In the genomic region with DNA sequence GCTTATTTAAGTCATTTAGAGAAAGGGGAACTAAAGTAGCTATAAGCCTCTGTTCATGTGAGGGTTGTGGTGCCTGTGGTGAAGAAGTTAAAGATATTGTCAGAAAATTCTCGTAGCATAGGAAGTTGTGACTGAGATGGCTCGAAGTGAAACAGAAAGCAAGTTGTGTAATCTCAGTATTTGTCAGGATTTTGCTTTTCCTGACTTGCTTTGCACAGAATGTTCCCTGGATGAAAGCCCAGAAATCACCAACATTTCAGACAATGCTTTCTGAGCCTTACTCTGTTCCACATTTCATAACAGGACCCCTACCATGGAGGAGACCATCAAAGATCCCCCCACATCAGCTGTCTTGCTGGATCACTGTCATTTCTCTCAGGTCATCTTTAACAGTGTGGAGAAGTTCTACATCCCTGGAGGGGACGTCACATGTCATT, we compare ENCODE assay signal across 10 cellular contexts. TPM values are rescaled to one million over a fixed set of nuclear protein-coding genes. Genes with fewer than 3 reads are reported as not detected.
DNase-seq lines count a peak whose midpoint lies in the region; ATAC-seq and TF ChIP-seq lines count a peak whose summit lies in the region.
"Had no signal": no experiment of that assay in that cellular context is flagged by ENCODE, and none has a peak within 500 bp of the region (broad histone marks: within the 10 kb centered on the region; RNA-seq: fewer than 3 reads in every experiment).

No MANE protein-coding gene starts in this region.

- no peaks in the 10 kb centered on the region for H3F3A ChIP-seq in neural progenitor cell (ENCODE audit: low read depth)

- no peaks in the 10 kb centered on the region for H3K27me3 ChIP-seq in neural progenitor cell

- DNase-seq in Ammon's horn (ENCODE audit: low spot score): peak; percentile 77
- peak; percentile 32 for DNase-seq in GM19238 (ENCODE audit: insufficient read length, low spot score)
- DNase-seq in fibroblast of the aortic adventitia (ENCODE audit: low read depth): peak; percentile 82
- peak; percentile 27 for DNase-seq in pulmonary artery endothelial cell (ENCODE audit: low read depth, low spot score)
- DNase-seq in OCI-M2 (lab: John Stamatoyannopoulos, UW; ENCODE audit: unreplicated experiment): no peak
- no peak for DNase-seq in neural progenitor cell (ENCODE audit: low spot score)

- no peak overlapping the region for H3K9ac ChIP-seq in neural progenitor cell

- H3K27ac Mint-ChIP-seq in neural progenitor cell: no peak overlapping the region

- peaks cover 8% of the 10 kb centered on the region for H3K36me3 Mint-ChIP-seq in neural progenitor cell

- H3K4me1 Mint-ChIP-seq in neural progenitor cell: peaks cover 9% of the 10 kb centered on the region

- no peaks in the 10 kb centered on the region for H3K27me3 Mint-ChIP-seq in neural progenitor cell (ENCODE audit: insufficient read depth, low read depth)

- peak overlapping the region; percentile 56 for H3K4me3 ChIP-seq in fibroblast of the aortic adventitia (ENCODE audit: low read depth, low read length)
- H3K4me3 ChIP-seq in neural progenitor cell: no peak overlapping the region

- H3K9me3 Mint-ChIP-seq in neural progenitor cell: no peaks in the 10 kb centered on the region

- peak; percentile 85 for ATAC-seq in HG03342 (IDR thresholded peaks at IDR 0.05; ENCODE audit: unreplicated experiment)

- no peaks in the 10 kb centered on the region for H3K79me2 ChIP-seq in neural progenitor cell (ENCODE audit: low read depth)

- H3K4me3 Mint-ChIP-seq in neural progenitor cell: no peak overlapping the region

- H2AFZ ChIP-seq in neural progenitor cell (replicated peaks): no peak overlapping the region

- H3K4me2 ChIP-seq in neural progenitor cell: no peak overlapping the region

- no peaks in the 10 kb centered on the region for H4K20me1 ChIP-seq in neural progenitor cell (ENCODE audit: low read depth)

- no peaks in the 10 kb centered on the region for H3K9me3 ChIP-seq in neural progenitor cell (ENCODE audit: low read depth)

- H3K4me1 ChIP-seq in neural progenitor cell: peaks cover 12% of the 10 kb centered on the region

- H3K36me3 ChIP-seq in neural progenitor cell: no peaks in the 10 kb centered on the region

- H3K27ac ChIP-seq in VCaP (peak overlapping the region; percentile 59), neural progenitor cell (no peak overlapping the region)
- H3K27ac ChIP-seq: HL-60 had no signal

- TF ChIP-seq CTCF in VCaP (conservative IDR thresholded peaks at IDR 0.05) (no peak), fibroblast of the aortic adventitia (IDR thresholded peaks at IDR 0.05; ENCODE audit: insufficient read depth, low read length) (no peak), neural progenitor cell (IDR thresholded peaks at IDR 0.05) (no peak)

RNA-seq across cellular contexts. Expression of gene CALCOCO2, which starts 10.6 kb away (rescaled TPM):
- total RNA-seq in fibroblast of the aortic adventitia (ENCODE audit: low replicate concordance): 73.8 and 169 TPM in 2 replicates
- 30.4 and 58.9 TPM in 2 replicates for total RNA-seq in pulmonary artery endothelial cell
- total RNA-seq in neural progenitor cell (ENCODE audit: low replicate concordance): 23.9 and 34.1 TPM in 2 replicates

RNA-seq across cellular contexts. Expression of gene TTLL6, which starts 24.4 kb away (rescaled TPM):
- total RNA-seq in fibroblast of the aortic adventitia (ENCODE audit: low replicate concordance) (not detected in 2 replicates), pulmonary artery endothelial cell (not detected in 2 replicates), neural progenitor cell (ENCODE audit: low replicate concordance) (6.8 and 17.4 TPM in 2 replicates)
- total RNA-seq: mononuclear cell had no signal

RNA-seq across cellular contexts. Expression of gene ATP5MC1, which starts 51.2 kb away (rescaled TPM):
- total RNA-seq in fibroblast of the aortic adventitia (ENCODE audit: low replicate concordance) (9.9 and 91.6 TPM in 2 replicates), pulmonary artery endothelial cell (43.6 and 46.1 TPM in 2 replicates), neural progenitor cell (ENCODE audit: low replicate concordance) (29.4 and 51.7 TPM in 2 replicates)

Comparison
In these comparisons a context has a peak if more than half of its experiments do, and no peak if none do; other contexts are left out.
1. DNase-seq: peak in Ammon's horn (single experiment), GM19238 (single experiment), fibroblast of the aortic adventitia (single experiment) and pulmonary artery endothelial cell (single experiment); none in OCI-M2 (single experiment) and neural progenitor cell (single experiment).